Comparison of ENCODE assay signal across 8 cellular contexts in the genomic region with DNA sequence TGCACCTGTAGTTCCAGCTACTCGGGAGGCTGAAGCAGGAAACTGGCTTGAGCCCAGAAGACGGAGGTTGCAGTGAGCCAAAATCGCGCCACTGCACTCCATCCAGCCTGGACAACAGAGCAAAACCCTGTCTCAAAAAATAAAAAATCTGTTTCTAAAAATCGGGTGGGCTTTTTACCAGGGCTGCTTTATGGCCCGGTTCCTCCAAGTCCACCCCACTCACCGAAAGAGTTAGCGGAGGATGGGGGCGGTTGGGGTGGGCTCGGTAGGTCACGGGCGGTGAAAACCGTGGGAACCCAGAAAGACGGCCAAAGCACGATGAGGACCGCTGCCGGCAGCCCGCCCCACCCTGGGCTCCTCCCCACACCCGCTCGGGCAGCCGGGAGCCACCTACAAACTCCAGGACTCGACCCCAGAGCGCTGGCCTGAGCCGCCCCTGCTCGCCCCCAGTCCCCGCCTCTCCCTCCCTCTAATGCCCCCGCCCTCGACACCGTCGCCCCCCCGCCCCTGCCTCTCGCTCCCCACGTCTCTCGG. TPM values are rescaled to one million over a fixed set of nuclear protein-coding genes. Genes with fewer than 3 reads are reported as not detected.
DNase-seq lines count a peak whose midpoint lies in the region; ATAC-seq and TF ChIP-seq lines count a peak whose summit lies in the region.

No MANE protein-coding gene starts in this region.

- peaks cover 37% of the 10 kb centered on the region for H3K4me1 Mint-ChIP-seq in CD4-positive, alpha-beta T cell (ENCODE audit: low read depth)

- H3K9me3 Mint-ChIP-seq in CD4-positive, alpha-beta T cell, result no peaks in the 10 kb centered on the region

- no peak for TF ChIP-seq CTCF in CD4-positive, alpha-beta T cell (IDR thresholded peaks at IDR 0.05)

- DNase-seq in CD4-positive, alpha-beta T cell, result no peak
- DNase-seq in H7, result peak; percentile 93
- no peak for DNase-seq in NT2/D1 (ENCODE audit: low read depth, low spot score)
- DNase-seq in anterior cingulate cortex (lab: John Stamatoyannopoulos, UW), result peak in 46 of 58 donors; percentile 39 to 88 (median 74)
- peak; percentile 75 for DNase-seq in hepatic stellate cell (ENCODE audit: low spot score)
- DNase-seq in posterior cingulate gyrus, result peak in 9 of 10 donors; percentile 33 to 93 (median 58)

- ATAC-seq in CD4-positive, alpha-beta T cell (ENCODE audit: poor library complexity), result no peak
- ATAC-seq in HG03139 (IDR thresholded peaks at IDR 0.05; ENCODE audit: unreplicated experiment) (no peak), GM19395 (IDR thresholded peaks at IDR 0.05; ENCODE audit: unreplicated experiment) (no peak)

- intact Hi-C loops in CD4-positive, alpha-beta T cell (cut with DNase I, micrococcal nuclease), result loop anchor here in 1 of 2 experiments (1.0 to 10.0 kb wide), 5 partner anchors 12 to 1092 kb away; partner anchors contain the start of genes ENO1, RERE and VAMP3
- intact Hi-C loops in posterior cingulate gyrus (cut with DNase I), result loop anchor here (1.0 to 10.0 kb wide), 3 partner anchors 12 to 182 kb away; partner anchors contain the start of genes PARK7 and VAMP3

- peaks cover 7% of the 10 kb centered on the region for H3K36me3 ChIP-seq in H7 (replicated peaks; ENCODE audit: control insufficient read depth, insufficient read depth, low read length)
- peaks cover 30% of the 10 kb centered on the region for H3K36me3 ChIP-seq in NT2/D1 (ENCODE audit: insufficient read depth, insufficient read length, low read length)

- H3K27ac ChIP-seq in CD4-positive, alpha-beta T cell (ENCODE audit: low read depth, low read length), result no peak overlapping the region

- CTCF ChIA-PET in CD4-positive, alpha-beta T cell (lab: Charles Lee), result no interaction called here

- peak overlapping the region; percentile 55 for H3K4me3 Mint-ChIP-seq in CD4-positive, alpha-beta T cell

- H3K9ac ChIP-seq in NT2/D1 (ENCODE audit: insufficient read length, low read depth), result peak overlapping the region; percentile 37

- peak overlapping the region; percentile 43 for H3K27ac Mint-ChIP-seq in CD4-positive, alpha-beta T cell

- H3K4me3 ChIP-seq in H7 (ENCODE audit: insufficient read depth, low read depth, low read length), result peak overlapping the region; percentile 51
- peak overlapping the region; percentile 21 for H3K4me3 ChIP-seq in NT2/D1 (ENCODE audit: insufficient read length, low read depth)

- no peaks in the 10 kb centered on the region for H3K4me1 ChIP-seq in NT2/D1 (ENCODE audit: insufficient read depth, insufficient read length)

- no peaks in the 10 kb centered on the region for H3K27me3 ChIP-seq in CD4-positive, alpha-beta T cell (ENCODE audit: control insufficient read depth, insufficient read depth, low read length)
- H3K27me3 ChIP-seq in H7 (ENCODE audit: control insufficient read depth, insufficient read depth, low read length) (peaks cover 9% of the 10 kb centered on the region), NT2/D1 (ENCODE audit: insufficient read depth, insufficient read length) (peaks cover 5% of the 10 kb centered on the region)

- H3K27me3 Mint-ChIP-seq in CD4-positive, alpha-beta T cell, result no peaks in the 10 kb centered on the region

- peaks cover 44% of the 10 kb centered on the region for H3K36me3 Mint-ChIP-seq in CD4-positive, alpha-beta T cell (ENCODE audit: low read depth)

- POLR2A ChIA-PET in CD4-positive, alpha-beta T cell (lab: Charles Lee), result interaction anchor here (1.6 to 3.1 kb wide), 2 partner anchors 8 to 12 kb away, joined by 7 to 19 read pairs; partner anchors contain the start of gene VAMP3

- H3K9me3 ChIP-seq in CD4-positive, alpha-beta T cell (ENCODE audit: control insufficient read depth, low read length), result no peaks in the 10 kb centered on the region
- no peaks in the 10 kb centered on the region; the same call in 1 of the 2 replicates for H3K9me3 ChIP-seq in NT2/D1 (ENCODE audit: insufficient read depth, low read length)

RNA-seq across cellular contexts. Expression of gene PER3, which starts 0.8 kb away (rescaled TPM):
- 10 to 100 TPM; 10.1 to 11.4 TPM for total RNA-seq in CD4-positive, alpha-beta T cell
- 1.2 and 2.8 TPM in 2 replicates for total RNA-seq in H7 (2014; rRNA removed; shearing (Covaris generic))

RNA-seq across cellular contexts. Expression of gene VAMP3, which starts 12.1 kb away (rescaled TPM):
- total RNA-seq in CD4-positive, alpha-beta T cell, result 10 to 100 TPM; 76.9 to 87.7 TPM
- 69.0 and 78.4 TPM in 2 replicates for total RNA-seq in H7 (2014; rRNA removed; shearing (Covaris generic))

Comparison
In these comparisons a context has a peak if more than half of its experiments do, and no peak if none do; other contexts are left out.
1. DNase-seq: peak in H7 (single experiment), anterior cingulate cortex (46 of 58), hepatic stellate cell (single experiment) and posterior cingulate gyrus (9 of 10); none in CD4-positive, alpha-beta T cell (0 of 10) and NT2/D1 (single experiment).